ENCODE assay signal across 29 cellular contexts in the genomic region with DNA sequence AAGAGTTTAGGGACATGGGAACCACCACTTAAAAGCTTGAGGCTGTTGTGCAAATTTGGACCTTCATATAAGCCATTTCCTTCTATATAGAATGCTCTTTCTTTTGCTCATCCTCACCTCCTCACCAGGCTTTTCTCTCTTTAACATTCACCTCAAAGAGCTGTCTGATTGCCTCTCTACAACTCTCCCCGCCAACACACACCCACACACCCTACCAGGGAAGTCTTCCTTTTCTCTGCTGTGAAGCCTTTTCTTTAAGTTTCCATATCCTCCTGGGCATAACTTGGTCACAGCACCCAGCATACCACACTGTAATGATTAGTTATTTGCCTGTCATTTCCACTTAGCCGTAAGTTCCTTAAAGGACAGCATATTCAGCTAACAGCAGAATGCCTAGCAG. TPM values are rescaled to one million over a fixed set of nuclear protein-coding genes. Genes with fewer than 3 reads are reported as not detected.
"Had no signal": no experiment of that assay in that cellular context is flagged by ENCODE, and none has a peak within 500 bp of the region (broad histone marks: within the 10 kb centered on the region; RNA-seq: fewer than 3 reads in every experiment).

No MANE protein-coding gene starts in this region.

- ATAC-seq: naive thymus-derived CD8-positive, alpha-beta T cell; natural killer cell treated with Interleukin-12 subunit alpha and Interleukin-12 subunit beta and Interleukin-15 and Interleukin-18, amount 100 ng/mL, for 72 hours; right cardiac atrium; right lobe of liver; stimulated activated effector memory CD8-positive, alpha-beta T cell treated with anti-CD3 and anti-CD28 coated beads, Interleukin-12 subunit alpha, Interleukin-12 subunit beta, amount 100 ng/mL, for 72 hours had no signal

- DNase-seq: naive B cell; naive thymus-derived CD8-positive, alpha-beta T cell; nephron progenitor cell; nucleus accumbens; ovary; posterior cingulate gyrus; right cardiac atrium; right lobe of liver; sigmoid colon; small intestine; stimulated activated CD4-positive, alpha-beta T cell treated with anti-CD3 and anti-CD28 coated beads, Interleukin-15, amount 100 ng/mL, for 24 hours; stimulated activated CD4-positive, alpha-beta T cell treated with anti-CD3 and anti-CD28 coated beads, Interleukin-2, amount 100 ng/mL, for 24 hours; stimulated activated CD4-positive, alpha-beta T cell treated with anti-CD3 and anti-CD28 coated beads, Interleukin-2, amount 100 ng/mL, for 48 hours; stimulated activated CD4-positive, alpha-beta T cell treated with anti-CD3 and anti-CD28 coated beads, Interleukin-4, amount 100 ng/mL, for 24 hours; stimulated activated naive B cell treated with anti-CD40 and anti-IgM and Interleukin-4, amounts not matched to agents 10 μg/mL and 1 μg/mL and 100 μg/mL, for 72 hours; stimulated activated naive CD4-positive, alpha-beta T cell treated with Interleukin-2 at 50 U/mL for 16 hours; stomach; thyroid gland; trophoblast cell; upper lobe of left lung had no signal

- H3K27ac Mint-ChIP-seq: naive B cell; naive thymus-derived CD8-positive, alpha-beta T cell; natural killer cell treated with Interleukin-12 subunit alpha and Interleukin-12 subunit beta and Interleukin-15 and Interleukin-18, amount 100 ng/mL, for 72 hours; nephron progenitor cell; stimulated activated effector memory CD8-positive, alpha-beta T cell treated with anti-CD3 and anti-CD28 coated beads, Interleukin-12 subunit alpha, Interleukin-12 subunit beta, amount 100 ng/mL, for 72 hours; stimulated activated naive B cell treated with anti-CD40 and anti-IgM and Interleukin-4, amounts not matched to agents 10 μg/mL and 1 μg/mL and 100 μg/mL, for 72 hours; stimulated activated naive CD8-positive, alpha-beta T cell treated with anti-CD3 and anti-CD28 coated beads, Interleukin-15, Interleukin-2, amounts not matched to agents 100 ng/mL and 50 ng/mL, for 24 hours had no signal

- H3K4me3 ChIP-seq: ovary, prostate gland, right lobe of liver, sigmoid colon, stomach, thoracic aorta, thyroid gland, tibial nerve, upper lobe of left lung had no signal

- H3K27me3 ChIP-seq: neutrophil, ovary, right lobe of liver, sigmoid colon, stomach, thyroid gland, tibial nerve, upper lobe of left lung had no signal

- H3K36me3 ChIP-seq: neutrophil, ovary, prostate gland, right lobe of liver, thyroid gland had no signal

- H3K27ac ChIP-seq: neutrophil, ovary, parathyroid adenoma, prostate gland, right lobe of liver, sigmoid colon, stomach, thoracic aorta, thyroid gland, tibial nerve, upper lobe of left lung had no signal

- H3K9me3 ChIP-seq: neutrophil, ovary, prostate gland, right lobe of liver, sigmoid colon, stomach, thoracic aorta, thyroid gland, tibial nerve, upper lobe of left lung had no signal

- H3K4me1 Mint-ChIP-seq: naive B cell; naive thymus-derived CD8-positive, alpha-beta T cell; stimulated activated effector memory CD8-positive, alpha-beta T cell treated with anti-CD3 and anti-CD28 coated beads, Interleukin-12 subunit alpha, Interleukin-12 subunit beta, amount 100 ng/mL, for 72 hours had no signal

- H3K9me3 Mint-ChIP-seq: natural killer cell treated with Interleukin-12 subunit alpha and Interleukin-12 subunit beta and Interleukin-15 and Interleukin-18, amount 100 ng/mL, for 72 hours; stimulated activated effector memory CD8-positive, alpha-beta T cell treated with anti-CD3 and anti-CD28 coated beads, Interleukin-12 subunit alpha, Interleukin-12 subunit beta, amount 100 ng/mL, for 72 hours; stimulated activated naive B cell treated with anti-CD40 and anti-IgM and Interleukin-4, amounts not matched to agents 10 μg/mL and 1 μg/mL and 100 μg/mL, for 72 hours had no signal

- H3K36me3 Mint-ChIP-seq: naive B cell; naive thymus-derived CD8-positive, alpha-beta T cell; natural killer cell treated with Interleukin-12 subunit alpha and Interleukin-12 subunit beta and Interleukin-15 and Interleukin-18, amount 100 ng/mL, for 72 hours; stimulated activated effector memory CD8-positive, alpha-beta T cell treated with anti-CD3 and anti-CD28 coated beads, Interleukin-12 subunit alpha, Interleukin-12 subunit beta, amount 100 ng/mL, for 72 hours; stimulated activated naive B cell treated with anti-CD40 and anti-IgM and Interleukin-4, amounts not matched to agents 10 μg/mL and 1 μg/mL and 100 μg/mL, for 72 hours had no signal

- H3K4me1 ChIP-seq: parathyroid adenoma, prostate gland, thyroid gland had no signal

- H3K4me3 Mint-ChIP-seq: naive B cell; naive thymus-derived CD8-positive, alpha-beta T cell; natural killer cell treated with Interleukin-12 subunit alpha and Interleukin-12 subunit beta and Interleukin-15 and Interleukin-18, amount 100 ng/mL, for 72 hours; nephron progenitor cell; neural crest cell; stimulated activated effector memory CD8-positive, alpha-beta T cell treated with anti-CD3 and anti-CD28 coated beads, Interleukin-12 subunit alpha, Interleukin-12 subunit beta, amount 100 ng/mL, for 72 hours; stimulated activated naive B cell treated with anti-CD40 and anti-IgM and Interleukin-4, amounts not matched to agents 10 μg/mL and 1 μg/mL and 100 μg/mL, for 72 hours; stimulated activated naive CD8-positive, alpha-beta T cell treated with anti-CD3 and anti-CD28 coated beads, Interleukin-15, Interleukin-2, amounts not matched to agents 100 ng/mL and 50 ng/mL, for 24 hours had no signal

RNA-seq across cellular contexts. Expression of a gene that starts 40.6 kb away (rescaled TPM):
- total RNA-seq: naive thymus-derived CD8-positive, alpha-beta T cell; natural killer cell treated with Interleukin-12 subunit alpha and Interleukin-12 subunit beta and Interleukin-15 and Interleukin-18, amount 100 ng/mL, for 72 hours had no signal
